Comparison of ENCODE assay signal across 27 cellular contexts in genomic region chr10:132151286-132151950, GRCh38. TPM values are rescaled to one million over a fixed set of nuclear protein-coding genes. Genes with fewer than 3 reads are reported as not detected.
"Had no signal": no experiment of that assay in that cellular context is flagged by ENCODE, and none has a peak within 500 bp of the region (broad histone marks: within the 10 kb centered on the region; RNA-seq: fewer than 3 reads in every experiment).

No MANE protein-coding gene starts in this region.

- H3K9me3 Mint-ChIP-seq: activated B cell treated with CpG ODN at 0.5 μM for 24 hours; activated CD4-positive, alpha-beta memory T cell treated with anti-CD3 and anti-CD28 coated beads, Interleukin-2, amount 10 ng/mL, durations not matched to agents 7 days and 5 days; activated CD4-positive, alpha-beta T cell treated with anti-CD3 and anti-CD28 coated beads, Interleukin-2, amount 10 ng/mL, durations not matched to agents 7 days and 5 days; activated naive CD4-positive, alpha-beta T cell treated with anti-CD3 and anti-CD28 coated beads, Interleukin-2, amount 50 U/mL, for 24 hours; activated T-cell treated with anti-CD3 and anti-CD28 coated beads, Interleukin-2, amount 50 U/mL, for 72 hours; activated T-helper 2 cell treated with anti-CD3 and anti-CD28 coated beads, Interferon-gamma antibody, Interleukin-2, Interleukin-4, amounts not matched to agents 10 μg/mL and 5 μg/mL and 100 μg/mL, durations not matched to agents 14 hours and 24 hours and 36 hours; IgD-negative memory B cell; T-helper 1 cell treated with Interleukin-12 subunit alpha and Interleukin-12 subunit beta and Interleukin-4 antibody, amounts not matched to agents 30 μg/mL and 1 μg/mL, for 36 hours had no signal

- H3K27ac Mint-ChIP-seq: activated B cell treated with CpG ODN at 0.5 μM for 24 hours; activated CD4-positive, alpha-beta memory T cell treated with anti-CD3 and anti-CD28 coated beads, Interleukin-2, amount 10 ng/mL, durations not matched to agents 7 days and 5 days; activated CD4-positive, alpha-beta T cell treated with anti-CD3 and anti-CD28 coated beads, Interleukin-2, amount 10 ng/mL, durations not matched to agents 7 days and 5 days; activated naive CD4-positive, alpha-beta T cell treated with anti-CD3 and anti-CD28 coated beads, Interleukin-2, amount 50 U/mL, for 24 hours; activated T-cell treated with anti-CD3 and anti-CD28 coated beads, Interleukin-2, amount 50 U/mL, for 72 hours; activated T-helper 2 cell treated with anti-CD3 and anti-CD28 coated beads, Interferon-gamma antibody, Interleukin-2, Interleukin-4, amounts not matched to agents 10 μg/mL and 5 μg/mL and 100 μg/mL, durations not matched to agents 14 hours and 24 hours and 36 hours; IgD-negative memory B cell; T-helper 1 cell treated with Interleukin-12 subunit alpha and Interleukin-12 subunit beta and Interleukin-4 antibody, amounts not matched to agents 30 μg/mL and 1 μg/mL, for 36 hours had no signal

- H3K4me1 ChIP-seq: ascending aorta, body of pancreas had no signal

- H3K4me3 Mint-ChIP-seq: activated B cell treated with CpG ODN at 0.5 μM for 24 hours; activated CD4-positive, alpha-beta memory T cell treated with anti-CD3 and anti-CD28 coated beads, Interleukin-2, amount 10 ng/mL, durations not matched to agents 7 days and 5 days; activated CD4-positive, alpha-beta T cell treated with anti-CD3 and anti-CD28 coated beads, Interleukin-2, amount 10 ng/mL, durations not matched to agents 7 days and 5 days; activated naive CD4-positive, alpha-beta T cell treated with anti-CD3 and anti-CD28 coated beads, Interleukin-2, amount 50 U/mL, for 24 hours; activated T-cell treated with anti-CD3 and anti-CD28 coated beads, Interleukin-2, amount 50 U/mL, for 72 hours; IgD-negative memory B cell; T-helper 1 cell treated with Interleukin-12 subunit alpha and Interleukin-12 subunit beta and Interleukin-4 antibody, amounts not matched to agents 30 μg/mL and 1 μg/mL, for 36 hours had no signal

- DNase-seq: activated B cell treated with CpG ODN at 0.5 μM for 24 hours; activated CD4-positive, alpha-beta memory T cell treated with anti-CD3 and anti-CD28 coated beads, Interleukin-2, amount 10 ng/mL, durations not matched to agents 7 days and 5 days; activated CD4-positive, alpha-beta T cell treated with anti-CD3 and anti-CD28 coated beads for 1 hour; activated CD4-positive, alpha-beta T cell treated with anti-CD3 and anti-CD28 coated beads, Interleukin-2, amount 10 ng/mL, durations not matched to agents 7 days and 5 days; activated naive CD4-positive, alpha-beta T cell; activated T-cell treated with anti-CD3 and anti-CD28 coated beads for 4 hours; activated T-cell treated with anti-CD3 and anti-CD28 coated beads, Interleukin-2, amount 50 U/mL, for 72 hours; KG1; NCI-H1092; NCI-H1417; NCI-H1694; NCI-H2029; NCI-H2107; NCI-H2171 treated with DMSO at 0.1 percent for 48 hours; NCI-H226; NCI-H526 treated with DMSO at 0.1 percent for 48 hours; NCI-H82; OCI-M1; RPMI8226; SHP77 treated with DMSO at 0.1 percent for 48 hours had no signal

- H3K9me3 ChIP-seq: ascending aorta, body of pancreas had no signal

- H3K36me3 ChIP-seq: ascending aorta had no signal

- H3K27me3 Mint-ChIP-seq: activated B cell treated with CpG ODN at 0.5 μM for 24 hours; activated CD4-positive, alpha-beta memory T cell treated with anti-CD3 and anti-CD28 coated beads, Interleukin-2, amount 10 ng/mL, durations not matched to agents 7 days and 5 days; activated CD4-positive, alpha-beta T cell treated with anti-CD3 and anti-CD28 coated beads, Interleukin-2, amount 10 ng/mL, durations not matched to agents 7 days and 5 days; activated naive CD4-positive, alpha-beta T cell treated with anti-CD3 and anti-CD28 coated beads, Interleukin-2, amount 50 U/mL, for 24 hours; IgD-negative memory B cell had no signal

- H3K36me3 Mint-ChIP-seq: activated naive CD4-positive, alpha-beta T cell treated with anti-CD3 and anti-CD28 coated beads, Interleukin-2, amount 50 U/mL, for 24 hours; IgD-negative memory B cell had no signal

- H3K4me3 ChIP-seq: ascending aorta, body of pancreas had no signal

- H3K27me3 ChIP-seq: ascending aorta, body of pancreas had no signal

- H3K4me1 Mint-ChIP-seq: activated B cell treated with CpG ODN at 0.5 μM for 24 hours; activated CD4-positive, alpha-beta memory T cell treated with anti-CD3 and anti-CD28 coated beads, Interleukin-2, amount 10 ng/mL, durations not matched to agents 7 days and 5 days; activated CD4-positive, alpha-beta T cell treated with anti-CD3 and anti-CD28 coated beads, Interleukin-2, amount 10 ng/mL, durations not matched to agents 7 days and 5 days; activated naive CD4-positive, alpha-beta T cell treated with anti-CD3 and anti-CD28 coated beads, Interleukin-2, amount 50 U/mL, for 24 hours; IgD-negative memory B cell had no signal

- H3K27ac ChIP-seq: ascending aorta, body of pancreas had no signal

- ATAC-seq: body of pancreas, Panc1 had no signal

RNA-seq across cellular contexts. Expression of gene DPYSL4, which starts 35.3 kb away (rescaled TPM):
- total RNA-seq: ascending aorta had no signal
- polyA plus RNA-seq: IgD-negative memory B cell had no signal
